In the genomic region with DNA sequence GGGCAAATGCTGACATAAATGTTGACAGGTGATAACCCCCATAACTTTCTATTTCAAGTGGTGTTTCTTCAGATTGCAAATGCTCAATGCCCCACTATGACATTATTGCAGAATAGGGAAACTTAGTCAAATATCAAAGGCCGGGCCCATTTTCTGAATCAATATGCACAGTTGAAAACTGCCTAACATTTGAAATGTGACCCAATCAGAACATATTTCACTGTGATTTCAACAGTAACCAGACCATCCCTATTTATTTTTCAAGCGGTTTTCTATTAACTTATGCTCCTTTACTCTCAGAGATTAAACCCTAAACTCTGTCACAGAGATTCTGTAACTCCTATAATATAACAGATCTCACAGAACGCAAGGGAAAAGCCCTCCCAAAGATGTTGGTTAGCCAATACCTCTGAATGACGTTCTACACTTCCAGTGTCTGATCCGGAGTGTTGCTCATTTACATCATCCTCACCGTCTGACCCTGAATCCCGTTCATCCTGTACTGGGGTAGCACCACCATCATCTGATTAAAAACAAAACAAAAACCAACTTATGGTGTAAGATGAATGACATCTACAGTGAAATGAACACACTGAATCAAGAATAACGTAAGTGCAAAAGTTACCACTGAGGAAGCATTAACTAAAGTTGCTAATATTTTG, we compare ENCODE assay signal across 1 cellular context.
TF ChIP-seq lines count a peak whose summit lies in the region.

No MANE protein-coding gene starts in this region.

TF ChIP-seq in WTC11, 78 proteins besides CTCF, POLR2A, EP300 and RAD21 (continued from another document):
- TF ChIP-seq, protein P1, sequence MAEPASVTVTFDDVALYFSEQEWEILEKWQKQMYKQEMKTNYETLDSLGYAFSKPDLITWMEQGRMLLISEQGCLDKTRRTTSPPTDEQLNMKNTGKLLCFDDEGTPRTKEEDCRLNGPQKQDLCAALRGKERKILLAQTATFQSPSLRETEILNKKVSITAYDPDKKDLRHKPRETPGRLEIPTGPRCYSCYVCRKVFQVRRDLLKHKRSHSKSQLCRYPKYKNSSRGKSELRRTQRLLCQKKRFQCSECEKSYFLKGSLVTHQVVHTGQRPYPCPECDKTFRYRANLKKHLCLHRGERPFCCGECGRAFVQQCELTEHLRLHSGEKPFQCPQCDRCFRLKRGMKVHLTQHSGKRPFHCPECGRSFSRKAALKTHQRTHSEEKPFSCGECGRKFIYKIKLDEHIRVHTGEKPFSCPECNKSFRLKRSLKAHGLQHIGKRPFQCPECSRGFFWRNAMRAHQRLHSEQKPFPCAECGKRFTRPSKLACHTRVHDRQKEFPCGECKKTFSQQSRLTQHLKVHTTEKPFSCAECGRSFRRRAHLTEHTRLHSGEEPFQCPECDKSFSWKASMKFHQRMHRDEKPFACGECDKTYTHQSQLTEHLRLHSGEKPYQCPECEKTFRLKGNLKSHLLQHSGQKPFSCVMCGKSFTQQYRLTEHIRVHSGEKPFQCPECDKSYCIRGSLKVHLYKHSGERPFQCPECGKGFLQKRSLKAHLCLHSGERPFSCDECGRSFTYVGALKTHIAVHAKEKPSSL (CRISPR knock-in tag; conservative IDR thresholded peaks at IDR 0.05) = no peak
- TF ChIP-seq OVOL2 (CRISPR knock-in tag; IDR thresholded peaks at IDR 0.05; ENCODE audit: borderline replicate concordance) (no peak), SMAD4 (CRISPR knock-in tag; IDR thresholded peaks at IDR 0.05) (no peak), CBFB (CRISPR knock-in tag; IDR thresholded peaks at IDR 0.05; ENCODE audit: low read depth) (no peak), JAZF1 (CRISPR knock-in tag; IDR thresholded peaks at IDR 0.05) (no peak), ELF4 (CRISPR knock-in tag; IDR thresholded peaks at IDR 0.05; ENCODE audit: low read depth) (no peak)
- TF ChIP-seq, protein P2, sequence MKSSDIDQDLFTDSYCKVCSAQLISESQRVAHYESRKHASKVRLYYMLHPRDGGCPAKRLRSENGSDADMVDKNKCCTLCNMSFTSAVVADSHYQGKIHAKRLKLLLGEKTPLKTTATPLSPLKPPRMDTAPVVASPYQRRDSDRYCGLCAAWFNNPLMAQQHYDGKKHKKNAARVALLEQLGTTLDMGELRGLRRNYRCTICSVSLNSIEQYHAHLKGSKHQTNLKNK (CRISPR knock-in tag; IDR thresholded peaks at IDR 0.05) = no peak
- TF ChIP-seq, protein P3, sequence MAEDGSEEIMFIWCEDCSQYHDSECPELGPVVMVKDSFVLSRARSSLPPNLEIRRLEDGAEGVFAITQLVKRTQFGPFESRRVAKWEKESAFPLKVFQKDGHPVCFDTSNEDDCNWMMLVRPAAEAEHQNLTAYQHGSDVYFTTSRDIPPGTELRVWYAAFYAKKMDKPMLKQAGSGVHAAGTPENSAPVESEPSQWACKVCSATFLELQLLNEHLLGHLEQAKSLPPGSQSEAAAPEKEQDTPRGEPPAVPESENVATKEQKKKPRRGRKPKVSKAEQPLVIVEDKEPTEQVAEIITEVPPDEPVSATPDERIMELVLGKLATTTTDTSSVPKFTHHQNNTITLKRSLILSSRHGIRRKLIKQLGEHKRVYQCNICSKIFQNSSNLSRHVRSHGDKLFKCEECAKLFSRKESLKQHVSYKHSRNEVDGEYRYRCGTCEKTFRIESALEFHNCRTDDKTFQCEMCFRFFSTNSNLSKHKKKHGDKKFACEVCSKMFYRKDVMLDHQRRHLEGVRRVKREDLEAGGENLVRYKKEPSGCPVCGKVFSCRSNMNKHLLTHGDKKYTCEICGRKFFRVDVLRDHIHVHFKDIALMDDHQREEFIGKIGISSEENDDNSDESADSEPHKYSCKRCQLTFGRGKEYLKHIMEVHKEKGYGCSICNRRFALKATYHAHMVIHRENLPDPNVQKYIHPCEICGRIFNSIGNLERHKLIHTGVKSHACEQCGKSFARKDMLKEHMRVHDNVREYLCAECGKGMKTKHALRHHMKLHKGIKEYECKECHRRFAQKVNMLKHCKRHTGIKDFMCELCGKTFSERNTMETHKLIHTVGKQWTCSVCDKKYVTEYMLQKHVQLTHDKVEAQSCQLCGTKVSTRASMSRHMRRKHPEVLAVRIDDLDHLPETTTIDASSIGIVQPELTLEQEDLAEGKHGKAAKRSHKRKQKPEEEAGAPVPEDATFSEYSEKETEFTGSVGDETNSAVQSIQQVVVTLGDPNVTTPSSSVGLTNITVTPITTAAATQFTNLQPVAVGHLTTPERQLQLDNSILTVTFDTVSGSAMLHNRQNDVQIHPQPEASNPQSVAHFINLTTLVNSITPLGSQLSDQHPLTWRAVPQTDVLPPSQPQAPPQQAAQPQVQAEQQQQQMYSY (CRISPR knock-in tag; IDR thresholded peaks at IDR 0.05) = no peak
- TF ChIP-seq, protein P4, sequence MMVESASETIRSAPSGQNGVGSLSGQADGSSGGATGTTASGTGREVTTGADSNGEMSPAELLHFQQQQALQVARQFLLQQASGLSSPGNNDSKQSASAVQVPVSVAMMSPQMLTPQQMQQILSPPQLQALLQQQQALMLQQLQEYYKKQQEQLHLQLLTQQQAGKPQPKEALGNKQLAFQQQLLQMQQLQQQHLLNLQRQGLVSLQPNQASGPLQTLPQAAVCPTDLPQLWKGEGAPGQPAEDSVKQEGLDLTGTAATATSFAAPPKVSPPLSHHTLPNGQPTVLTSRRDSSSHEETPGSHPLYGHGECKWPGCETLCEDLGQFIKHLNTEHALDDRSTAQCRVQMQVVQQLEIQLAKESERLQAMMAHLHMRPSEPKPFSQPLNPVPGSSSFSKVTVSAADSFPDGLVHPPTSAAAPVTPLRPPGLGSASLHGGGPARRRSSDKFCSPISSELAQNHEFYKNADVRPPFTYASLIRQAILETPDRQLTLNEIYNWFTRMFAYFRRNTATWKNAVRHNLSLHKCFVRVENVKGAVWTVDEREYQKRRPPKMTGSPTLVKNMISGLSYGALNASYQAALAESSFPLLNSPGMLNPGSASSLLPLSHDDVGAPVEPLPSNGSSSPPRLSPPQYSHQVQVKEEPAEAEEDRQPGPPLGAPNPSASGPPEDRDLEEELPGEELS (CRISPR knock-in tag; IDR thresholded peaks at IDR 0.05) = no peak
